ENCODE assay signal across 27 cellular contexts in genomic region chr12:113642672-113643071, GRCh38.
"Had no signal": no experiment of that assay in that cellular context is flagged by ENCODE, and none has a peak within 500 bp of the region (broad histone marks: within the 10 kb centered on the region; RNA-seq: fewer than 3 reads in every experiment).

No MANE protein-coding gene starts in this region.

- H3K4me1 ChIP-seq: colonic mucosa, foreskin keratinocyte, gastrocnemius medialis, heart right ventricle had no signal

- ATAC-seq: effector memory CD8-positive, alpha-beta T cell; esophagus mucosa; foreskin keratinocyte; gastrocnemius medialis; gastroesophageal sphincter; heart left ventricle; heart right ventricle had no signal

- H3K9me3 ChIP-seq: colonic mucosa, esophagus muscularis mucosa, esophagus squamous epithelium, gastrocnemius medialis, gastroesophageal sphincter, heart left ventricle, heart right ventricle had no signal

- H3K27ac ChIP-seq: colonic mucosa, coronary artery, dorsolateral prefrontal cortex, epithelial cell of prostate, esophagus muscularis mucosa, esophagus squamous epithelium, foreskin keratinocyte, gastrocnemius medialis, gastroesophageal sphincter, heart left ventricle, heart right ventricle had no signal

- DNase-seq: colonic mucosa; cortex of kidney; dermis blood vessel endothelial cell; dorsolateral prefrontal cortex; effector CD4-positive, alpha-beta T cell; effector CD8-positive, alpha-beta T cell; effector memory CD4-positive, alpha-beta T cell; effector memory CD8-positive, alpha-beta T cell; erythroblast; esophagus squamous epithelium; foreskin fibroblast; foreskin keratinocyte; foreskin melanocyte; gastrocnemius medialis; glutamatergic neuron; head of caudate nucleus; heart left ventricle; heart right ventricle had no signal

- H3K36me3 ChIP-seq: colonic mucosa, esophagus muscularis mucosa, esophagus squamous epithelium, gastrocnemius medialis, gastroesophageal sphincter, heart left ventricle, heart right ventricle had no signal

- FAIRE-seq: colon, endometrium, endothelial cell of umbilical vein, frontal cortex had no signal

- H3K4me3 ChIP-seq: colonic mucosa, coronary artery, dorsolateral prefrontal cortex, esophagus muscularis mucosa, esophagus squamous epithelium, gastrocnemius medialis, gastroesophageal sphincter, heart left ventricle, heart right ventricle had no signal
